Comparison of ENCODE assay signal across 1 cellular context in genomic region chr12:53964315-53964713, GRCh38.
TF ChIP-seq lines count a peak whose summit lies in the region.

No MANE protein-coding gene starts in this region.

TF ChIP-seq in A549, 52 proteins besides CTCF, POLR2A, EP300 and RAD21 (continued from another document):
- TF ChIP-seq MYC (IDR thresholded peaks at IDR 0.05; ENCODE audit: borderline replicate concordance, low read length): no peak
- no peak for TF ChIP-seq MAZ (IDR thresholded peaks at IDR 0.05; ENCODE audit: borderline replicate concordance, low read depth, low read length)
- TF ChIP-seq ZC3H11A (IDR thresholded peaks at IDR 0.05): no peak
- no peak for TF ChIP-seq JUN (IDR thresholded peaks at IDR 0.05)
- TF ChIP-seq FOSB (CRISPR knock-in tag; IDR thresholded peaks at IDR 0.05): no peak
- TF ChIP-seq, protein P1, sequence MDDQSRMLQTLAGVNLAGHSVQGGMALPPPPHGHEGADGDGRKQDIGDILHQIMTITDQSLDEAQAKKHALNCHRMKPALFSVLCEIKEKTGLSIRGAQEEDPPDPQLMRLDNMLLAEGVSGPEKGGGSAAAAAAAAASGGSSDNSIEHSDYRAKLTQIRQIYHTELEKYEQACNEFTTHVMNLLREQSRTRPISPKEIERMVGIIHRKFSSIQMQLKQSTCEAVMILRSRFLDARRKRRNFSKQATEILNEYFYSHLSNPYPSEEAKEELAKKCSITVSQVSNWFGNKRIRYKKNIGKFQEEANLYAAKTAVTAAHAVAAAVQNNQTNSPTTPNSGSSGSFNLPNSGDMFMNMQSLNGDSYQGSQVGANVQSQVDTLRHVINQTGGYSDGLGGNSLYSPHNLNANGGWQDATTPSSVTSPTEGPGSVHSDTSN (IDR thresholded peaks at IDR 0.05): no peak
- no peak for TF ChIP-seq TFCP2L1 (CRISPR knock-in tag; IDR thresholded peaks at IDR 0.05)
- TF ChIP-seq NR3C1 (IDR thresholded peaks at IDR 0.05): no peak
- TF ChIP-seq FOSL2 (IDR thresholded peaks at IDR 0.05): no peak
- no peak for TF ChIP-seq FOSL2 (CRISPR knock-in tag; IDR thresholded peaks at IDR 0.05)
